8 cellular contexts compared by ENCODE assay signal in the genomic region with DNA sequence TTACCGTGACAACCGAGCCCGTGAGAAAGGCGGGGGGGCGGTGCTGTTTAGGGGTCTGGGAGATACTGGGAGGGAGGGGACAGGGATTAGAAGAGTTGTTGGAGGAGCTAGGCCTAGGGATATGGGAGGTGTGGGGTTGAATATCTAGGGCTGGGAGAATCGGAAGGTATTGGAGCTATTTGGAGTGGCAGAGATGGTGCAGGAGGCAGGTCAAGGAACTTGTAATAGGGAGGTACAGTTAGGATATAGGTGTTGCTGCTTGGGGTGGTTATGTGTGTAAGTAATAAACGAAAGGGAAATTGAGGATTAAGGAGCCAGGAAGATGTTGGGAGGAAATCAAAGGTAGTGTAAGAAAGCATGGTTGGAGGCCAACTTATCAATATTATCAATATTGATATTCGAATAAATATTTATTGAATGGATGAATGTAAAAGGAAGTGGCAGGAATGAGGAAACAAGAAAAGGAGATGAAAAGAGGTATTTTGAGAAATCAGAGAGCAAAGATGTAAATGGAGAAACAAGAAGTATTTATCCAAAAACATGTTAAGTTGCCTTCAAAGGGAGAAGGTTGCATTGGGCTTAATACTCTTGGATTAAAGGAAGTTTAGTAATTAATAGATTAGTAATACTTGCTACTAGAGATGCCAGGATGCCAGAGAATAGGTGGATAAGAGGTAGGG. TPM values are rescaled to one million over a fixed set of nuclear protein-coding genes. Genes with fewer than 3 reads are reported as not detected.
DNase-seq lines count a peak whose midpoint lies in the region; ATAC-seq and TF ChIP-seq lines count a peak whose summit lies in the region.

No MANE protein-coding gene starts in this region.

- H3K36me3 ChIP-seq in hepatocyte (replicated peaks; ENCODE audit: insufficient read depth, low read depth), result no peaks in the 10 kb centered on the region

- H3K27ac Mint-ChIP-seq in HFFc6, result peak overlapping the region; percentile 99
- H3K27ac Mint-ChIP-seq in activated CD4-positive, alpha-beta memory T cell treated with anti-CD3 and anti-CD28 coated beads, Interleukin-2, amount 10 ng/mL, durations not matched to agents 7 days and 5 days, result peak overlapping the region; percentile 94
- H3K27ac Mint-ChIP-seq in stimulated activated effector memory CD8-positive, alpha-beta T cell treated with anti-CD3 and anti-CD28 coated beads, Interleukin-12 subunit alpha, Interleukin-12 subunit beta, amount 100 ng/mL, for 72 hours, result peak overlapping the region; percentile 97

- H3K27ac ChIP-seq in hepatocyte, result peak overlapping the region; percentile 85

- H3K79me2 ChIP-seq in hepatocyte, result peaks cover 36% of the 10 kb centered on the region

- no peaks in the 10 kb centered on the region for H3K9me3 ChIP-seq in hepatocyte (ENCODE audit: low read depth)

- H3K4me3 ChIP-seq in hepatocyte, result peak overlapping the region; percentile 42

- H2AFZ ChIP-seq in hepatocyte, result peak overlapping the region; percentile 30

- peaks cover 41% of the 10 kb centered on the region for H3K4me1 Mint-ChIP-seq in HFFc6 (ENCODE audit: low read depth)
- peaks cover 61% of the 10 kb centered on the region for H3K4me1 Mint-ChIP-seq in activated CD4-positive, alpha-beta memory T cell treated with anti-CD3 and anti-CD28 coated beads, Interleukin-2, amount 10 ng/mL, durations not matched to agents 7 days and 5 days
- peaks cover 59% of the 10 kb centered on the region for H3K4me1 Mint-ChIP-seq in stimulated activated effector memory CD8-positive, alpha-beta T cell treated with anti-CD3 and anti-CD28 coated beads, Interleukin-12 subunit alpha, Interleukin-12 subunit beta, amount 100 ng/mL, for 72 hours

- POLR2A ChIA-PET in activated CD4-positive, alpha-beta memory T cell treated with anti-CD3 and anti-CD28 coated beads, Interleukin-2, amount 10 ng/mL, durations not matched to agents 7 days and 5 days (lab: Charles Lee), result interaction anchor here (0.8 to 2.6 kb wide), 5 partner anchors 7 to 548 kb away, joined by 3 to 25 read pairs (median 3); partner anchors contain the start of genes POLR1H and RNF39

- H3K9me3 Mint-ChIP-seq in HFFc6, result no peaks in the 10 kb centered on the region
- no peaks in the 10 kb centered on the region for H3K9me3 Mint-ChIP-seq in activated CD4-positive, alpha-beta memory T cell treated with anti-CD3 and anti-CD28 coated beads, Interleukin-2, amount 10 ng/mL, durations not matched to agents 7 days and 5 days
- no peaks in the 10 kb centered on the region for H3K9me3 Mint-ChIP-seq in stimulated activated effector memory CD8-positive, alpha-beta T cell treated with anti-CD3 and anti-CD28 coated beads, Interleukin-12 subunit alpha, Interleukin-12 subunit beta, amount 100 ng/mL, for 72 hours

- DNase-seq in HFFc6 (no peak), hepatocyte (ENCODE audit: low spot score) (peak; percentile 87)
- no peak for DNase-seq in activated CD4-positive, alpha-beta memory T cell treated with anti-CD3 and anti-CD28 coated beads, Interleukin-2, amount 10 ng/mL, durations not matched to agents 7 days and 5 days
- DNase-seq in stimulated activated effector memory CD8-positive, alpha-beta T cell treated with anti-CD3 and anti-CD28 coated beads, Interleukin-12 subunit alpha, Interleukin-12 subunit beta, amount 100 ng/mL, for 72 hours (ENCODE audit: low spot score in 2 of 2), result peak in 1 of 2 donors; percentile 0
- no peak for DNase-seq in stimulated activated CD4-positive, alpha-beta T cell treated with anti-CD3 and anti-CD28 coated beads, Interleukin-4, amount 100 ng/mL, for 24 hours
- DNase-seq in activated CD4-positive, alpha-beta T cell treated with anti-CD3 and anti-CD28 coated beads, Interleukin-2, amount 50 U/mL, for 4 hours, result no peak

- ATAC-seq in stimulated activated effector memory CD8-positive, alpha-beta T cell treated with anti-CD3 and anti-CD28 coated beads, Interleukin-12 subunit alpha, Interleukin-12 subunit beta, amount 100 ng/mL, for 72 hours, result no peak
- ATAC-seq in GM19395 (IDR thresholded peaks at IDR 0.05; ENCODE audit: unreplicated experiment) (no peak), GM19452 (IDR thresholded peaks at IDR 0.05; ENCODE audit: unreplicated experiment) (no peak)

- peak overlapping the region; percentile 99 for H3K4me3 Mint-ChIP-seq in HFFc6
- peak overlapping the region; percentile 93 for H3K4me3 Mint-ChIP-seq in activated CD4-positive, alpha-beta memory T cell treated with anti-CD3 and anti-CD28 coated beads, Interleukin-2, amount 10 ng/mL, durations not matched to agents 7 days and 5 days
- peak overlapping the region; percentile 84 for H3K4me3 Mint-ChIP-seq in stimulated activated effector memory CD8-positive, alpha-beta T cell treated with anti-CD3 and anti-CD28 coated beads, Interleukin-12 subunit alpha, Interleukin-12 subunit beta, amount 100 ng/mL, for 72 hours

- peaks cover 14% of the 10 kb centered on the region for H3K4me1 ChIP-seq in hepatocyte (ENCODE audit: insufficient read depth)

- H3K27me3 ChIP-seq in hepatocyte, result peaks cover 31% of the 10 kb centered on the region

- H4K20me1 ChIP-seq in hepatocyte (ENCODE audit: insufficient read depth, poor library complexity, severe bottlenecking), result no peaks in the 10 kb centered on the region

- WGBS in hepatocyte (ENCODE audit: low lambda C conversion rate, missing lambda C conversion rate), result 14% methylated on average over 8 of the region's 8 CpGs

- peaks cover 19% of the 10 kb centered on the region for H3K27me3 Mint-ChIP-seq in HFFc6 (ENCODE audit: insufficient read depth)
- H3K27me3 Mint-ChIP-seq in activated CD4-positive, alpha-beta memory T cell treated with anti-CD3 and anti-CD28 coated beads, Interleukin-2, amount 10 ng/mL, durations not matched to agents 7 days and 5 days, result peaks cover 15% of the 10 kb centered on the region

- peak overlapping the region; percentile 86 for H3K4me2 ChIP-seq in hepatocyte

- H3K9me2 ChIP-seq in hepatocyte (replicated peaks; ENCODE audit: insufficient read depth), result no peaks in the 10 kb centered on the region

- CTCF ChIA-PET in activated CD4-positive, alpha-beta memory T cell treated with anti-CD3 and anti-CD28 coated beads, Interleukin-2, amount 10 ng/mL, durations not matched to agents 7 days and 5 days (lab: Charles Lee), result interaction anchor here (0.9 to 1.7 kb wide), 3 partner anchors 34 to 63 kb away, joined by 3 to 10 read pairs (median 6); no protein-coding TSS in a partner anchor

- H3K36me3 Mint-ChIP-seq in HFFc6 (ENCODE audit: low read depth), result peaks cover 43% of the 10 kb centered on the region
- H3K36me3 Mint-ChIP-seq in activated CD4-positive, alpha-beta memory T cell treated with anti-CD3 and anti-CD28 coated beads, Interleukin-2, amount 10 ng/mL, durations not matched to agents 7 days and 5 days (ENCODE audit: low read depth), result peaks cover 72% of the 10 kb centered on the region
- peaks cover 62% of the 10 kb centered on the region for H3K36me3 Mint-ChIP-seq in stimulated activated effector memory CD8-positive, alpha-beta T cell treated with anti-CD3 and anti-CD28 coated beads, Interleukin-12 subunit alpha, Interleukin-12 subunit beta, amount 100 ng/mL, for 72 hours

- TF ChIP-seq CTCF in HFFc6 (IDR thresholded peaks at IDR 0.05) (no peak), hepatocyte (IDR thresholded peaks at IDR 0.05; ENCODE audit: poor library complexity) (no peak)

RNA-seq across cellular contexts. Expression of gene PPP1R11, which starts 0.6 kb away (rescaled TPM):
- 10 to 100 TPM; 47.1 to 61.7 (median 53.2) TPM for total RNA-seq in HFFc6 (2021; fragmentation: NEBNext Ultra II Directional; extraction: Animal tissue kit (Norgen Biotek cat#: 25700))
- 10 to 100 TPM; 62.5 to 62.6 TPM for total RNA-seq in activated CD4-positive, alpha-beta memory T cell treated with anti-CD3 and anti-CD28 coated beads, Interleukin-2, amount 10 ng/mL, durations not matched to agents 7 days and 5 days
- total RNA-seq in hepatocyte, result 50.9 and 55.6 TPM in 2 replicates
- 74.5 and 79.6 TPM in 2 replicates for polyA plus RNA-seq in hepatocyte

RNA-seq across cellular contexts. Expression of gene POLR1H, which starts 6.5 kb away (rescaled TPM):
- total RNA-seq in HFFc6 (2021; fragmentation: NEBNext Ultra II Directional; extraction: Animal tissue kit (Norgen Biotek cat#: 25700)), result 10 to 100 TPM; 18.6 to 28.3 (median 23.9) TPM
- total RNA-seq in activated CD4-positive, alpha-beta memory T cell treated with anti-CD3 and anti-CD28 coated beads, Interleukin-2, amount 10 ng/mL, durations not matched to agents 7 days and 5 days, result 10 to 100 TPM; 75.5 to 77.8 TPM
- total RNA-seq in hepatocyte, result 20.9 and 21.3 TPM in 2 replicates
- polyA plus RNA-seq in hepatocyte, result 26.5 and 34.8 TPM in 2 replicates

RNA-seq across cellular contexts. Expression of gene RNF39, which starts 8.0 kb away (rescaled TPM):
- not detected for total RNA-seq in HFFc6 (2021; fragmentation: NEBNext Ultra II Directional; extraction: Animal tissue kit (Norgen Biotek cat#: 25700))
- not detected for total RNA-seq in activated CD4-positive, alpha-beta memory T cell treated with anti-CD3 and anti-CD28 coated beads, Interleukin-2, amount 10 ng/mL, durations not matched to agents 7 days and 5 days
- total RNA-seq in hepatocyte, result 0.73 and 1.1 TPM in 2 replicates
- polyA plus RNA-seq in hepatocyte, result 2.2 and 3.3 TPM in 2 replicates

RNA-seq across cellular contexts. Expression of gene TRIM31, which starts 45.3 kb away (rescaled TPM):
- not detected for total RNA-seq in HFFc6 (2021; fragmentation: NEBNext Ultra II Directional; extraction: Animal tissue kit (Norgen Biotek cat#: 25700))
- total RNA-seq in activated CD4-positive, alpha-beta memory T cell treated with anti-CD3 and anti-CD28 coated beads, Interleukin-2, amount 10 ng/mL, durations not matched to agents 7 days and 5 days, result not detected
- total RNA-seq in hepatocyte, result 6.3 and 7.7 TPM in 2 replicates
- polyA plus RNA-seq in hepatocyte, result 5.0 and 10.1 TPM in 2 replicates
